ENCODE assay signal across 8 cellular contexts in genomic region chr6:159969921-159970320, GRCh38. TPM values are rescaled to one million over a fixed set of nuclear protein-coding genes. Genes with fewer than 3 reads are reported as not detected.
DNase-seq lines count a peak whose midpoint lies in the region; ATAC-seq and TF ChIP-seq lines count a peak whose summit lies in the region.

No MANE protein-coding gene starts in this region.

- intact Hi-C loops in CD4-positive, alpha-beta memory T cell (cut with micrococcal nuclease), result loop anchor here (1.0 to 10.0 kb wide), 5 partner anchors 44 to 552 kb away; partner anchors contain the start of genes SOD2 and TCP1

- peak overlapping the region; percentile 67 for H3K27ac ChIP-seq in CD4-positive, alpha-beta memory T cell (ENCODE audit: low read depth, low read length)

- DNase-seq in CD4-positive, alpha-beta memory T cell, result peak in 2 of 5 donors; percentile 22 to 56
- DNase-seq in RKO (ENCODE audit: low spot score) (peak; percentile 90), chondrocyte (ENCODE audit: low spot score) (no peak), kidney tubule cell (ENCODE audit: low spot score) (peak; percentile 88), NCI-H128 (lab: John Stamatoyannopoulos, UW; ENCODE audit: unreplicated experiment) (no peak)
- DNase-seq in stimulated activated naive B cell treated with anti-CD40 and anti-IgM and Interleukin-4, amounts not matched to agents 10 μg/mL and 1 μg/mL and 100 μg/mL, for 72 hours, result no peak

- H3K36me3 Mint-ChIP-seq in CD4-positive, alpha-beta memory T cell, result peaks cover 0 to 7% of the 10 kb centered on the region in 2 donors
- H3K36me3 Mint-ChIP-seq in chondrocyte (ENCODE audit: low read depth), result peaks cover 3% of the 10 kb centered on the region
- H3K36me3 Mint-ChIP-seq in stimulated activated naive B cell treated with anti-CD40 and anti-IgM and Interleukin-4, amounts not matched to agents 10 μg/mL and 1 μg/mL and 100 μg/mL, for 72 hours, result peaks cover 11 to 40% of the 10 kb centered on the region in 2 donors

- TF ChIP-seq CTCF in chondrocyte (IDR thresholded peaks at IDR 0.05), result peak; percentile 23

- H3K36me3 ChIP-seq in CD4-positive, alpha-beta memory T cell (ENCODE audit: insufficient read depth, low read length), result no peaks in the 10 kb centered on the region

- H3K9me3 Mint-ChIP-seq in CD4-positive, alpha-beta memory T cell, result peaks cover 0 to 2% (median 0%) of the 10 kb centered on the region in 8 donors
- no peaks in the 10 kb centered on the region for H3K9me3 Mint-ChIP-seq in chondrocyte (ENCODE audit: low read depth)
- peaks cover 0 to 1% of the 10 kb centered on the region in 2 donors for H3K9me3 Mint-ChIP-seq in stimulated activated naive B cell treated with anti-CD40 and anti-IgM and Interleukin-4, amounts not matched to agents 10 μg/mL and 1 μg/mL and 100 μg/mL, for 72 hours

- POLR2A ChIA-PET in CD4-positive, alpha-beta memory T cell (lab: Charles Lee; ENCODE audit: partially characterized antibody), result interaction anchor here (0.7 to 7.6 kb wide), 6 partner anchors 8 to 243 kb away, joined by 3 to 68 read pairs (median 14); partner anchors contain the start of gene WTAP

- peak overlapping the region; percentile 2 to 61 for H3K4me3 ChIP-seq in CD4-positive, alpha-beta memory T cell (ENCODE audit: low read length in 2 of 2)

- ATAC-seq in GM18909 (IDR thresholded peaks at IDR 0.05; ENCODE audit: poor library complexity, unreplicated experiment) (peak; percentile 45), HG03558 (IDR thresholded peaks at IDR 0.05; ENCODE audit: extremely low read depth, unreplicated experiment) (peak; percentile 22)
- peak; percentile 27 to 29 for ATAC-seq in stimulated activated naive B cell treated with anti-CD40 and anti-IgM and Interleukin-4, amounts not matched to agents 10 μg/mL and 1 μg/mL and 100 μg/mL, for 72 hours (replicated peaks)

- peak overlapping the region; percentile 88 to 96 (median 94) for H3K4me3 Mint-ChIP-seq in CD4-positive, alpha-beta memory T cell
- peak overlapping the region; percentile 91 for H3K4me3 Mint-ChIP-seq in chondrocyte (ENCODE audit: unreplicated experiment)
- peak overlapping the region; percentile 90 to 92 for H3K4me3 Mint-ChIP-seq in stimulated activated naive B cell treated with anti-CD40 and anti-IgM and Interleukin-4, amounts not matched to agents 10 μg/mL and 1 μg/mL and 100 μg/mL, for 72 hours

- no peaks in the 10 kb centered on the region for H3K9me3 ChIP-seq in CD4-positive, alpha-beta memory T cell (ENCODE audit: control insufficient read depth in 1 of 2, low read length in 2 of 2)

- CTCF ChIA-PET in CD4-positive, alpha-beta memory T cell (lab: Charles Lee; ENCODE audit: partially characterized antibody), result interaction anchor here (1.0 kb wide), 1 partner anchor 12 kb away, joined by 6 read pairs; no protein-coding TSS in a partner anchor

- no peaks in the 10 kb centered on the region for H3K27me3 Mint-ChIP-seq in CD4-positive, alpha-beta memory T cell
- H3K27me3 Mint-ChIP-seq in chondrocyte (ENCODE audit: low read depth), result no peaks in the 10 kb centered on the region
- no peaks in the 10 kb centered on the region for H3K27me3 Mint-ChIP-seq in stimulated activated naive B cell treated with anti-CD40 and anti-IgM and Interleukin-4, amounts not matched to agents 10 μg/mL and 1 μg/mL and 100 μg/mL, for 72 hours

- peaks cover 57% of the 10 kb centered on the region for H3K4me1 ChIP-seq in CD4-positive, alpha-beta memory T cell (ENCODE audit: insufficient read depth, low read length)

- H3K27me3 ChIP-seq in CD4-positive, alpha-beta memory T cell (ENCODE audit: insufficient read depth, low read length), result no peaks in the 10 kb centered on the region

- peak overlapping the region; percentile 91 to 97 (median 93) for H3K27ac Mint-ChIP-seq in CD4-positive, alpha-beta memory T cell
- H3K27ac Mint-ChIP-seq in chondrocyte (ENCODE audit: unreplicated experiment), result peak overlapping the region; percentile 98
- H3K27ac Mint-ChIP-seq in stimulated activated naive B cell treated with anti-CD40 and anti-IgM and Interleukin-4, amounts not matched to agents 10 μg/mL and 1 μg/mL and 100 μg/mL, for 72 hours, result peak overlapping the region; percentile 94

- peaks cover 40 to 58% (median 50%) of the 10 kb centered on the region in 4 donors for H3K4me1 Mint-ChIP-seq in CD4-positive, alpha-beta memory T cell
- peaks cover 53% of the 10 kb centered on the region for H3K4me1 Mint-ChIP-seq in chondrocyte (ENCODE audit: low read depth)
- H3K4me1 Mint-ChIP-seq in stimulated activated naive B cell treated with anti-CD40 and anti-IgM and Interleukin-4, amounts not matched to agents 10 μg/mL and 1 μg/mL and 100 μg/mL, for 72 hours, result peaks cover 32 to 48% of the 10 kb centered on the region in 2 donors

RNA-seq across cellular contexts. Expression of gene IGF2R, which starts 1.0 kb away (rescaled TPM):
- total RNA-seq in CD4-positive, alpha-beta memory T cell, result 10 to 100 TPM; 77.5 to 79.2 TPM
- polyA plus RNA-seq in CD4-positive, alpha-beta memory T cell, result 10 to 100 TPM in 1 of 2 donors, 1 to 10 TPM in 1; 4.5 to 18.7 TPM
- total RNA-seq in chondrocyte, result 205 to 247 TPM (median 242 TPM) in 3 replicates

Comparison
In these comparisons a context has a peak if more than half of its experiments do, and no peak if none do; other contexts are left out.
1. DNase-seq: peak in RKO (single experiment) and kidney tubule cell (single experiment); none in chondrocyte (single experiment), stimulated activated naive B cell treated with anti-CD40 and anti-IgM and Interleukin-4, amounts not matched to agents 10 μg/mL and 1 μg/mL and 100 μg/mL, for 72 hours (single experiment) and NCI-H128 (single experiment).
2. Peak in every context shown above with its lines, with median percentiles within 50 percentile points of each other: H3K27ac Mint-ChIP-seq, H3K4me3 Mint-ChIP-seq and ATAC-seq.